In genomic region chr1:162200096-162200847, GRCh38 we compare ENCODE assay signal across 17 cellular contexts.
DNase-seq lines count a peak whose midpoint lies in the region; ATAC-seq, FAIRE-seq and TF ChIP-seq lines count a peak whose summit lies in the region.
"Had no signal": no experiment of that assay in that cellular context is flagged by ENCODE, and none has a peak within 500 bp of the region (broad histone marks: within the 10 kb centered on the region; RNA-seq: fewer than 3 reads in every experiment).

No MANE protein-coding gene starts in this region.

- H3K9me3 ChIP-seq in osteoblast (ENCODE audit: low read depth, low read length), result no peaks in the 10 kb centered on the region
- H3K9me3 ChIP-seq: SJSA1 had no signal

- TF ChIP-seq CTCF in fibroblast of villous mesenchyme (IDR thresholded peaks at IDR 0.05; ENCODE audit: insufficient read depth, low read depth, low read length) (no peak), osteoblast (IDR thresholded peaks at IDR 0.05; ENCODE audit: extremely low read depth, low read depth, low read length) (no peak)

- no peak for ATAC-seq in GM21786 (IDR thresholded peaks at IDR 0.05; ENCODE audit: unreplicated experiment)

- H3K27ac ChIP-seq in osteoblast (ENCODE audit: low read depth, low read length), result no peak overlapping the region
- H3K27ac ChIP-seq: PC-9, SJSA1 had no signal

- DNase-seq in M059J (ENCODE audit: low read depth), result peak; percentile 71
- peak; percentile 40 for DNase-seq in astrocyte of the hippocampus (ENCODE audit: low read depth, low spot score)
- DNase-seq in fibroblast of villous mesenchyme (ENCODE audit: low read depth), result peak; percentile 17
- peak; percentile 33 for DNase-seq in urothelium cell line (ENCODE audit: low spot score)
- DNase-seq in mesenteric fat pad (ENCODE audit: low spot score), result no peak
- no peak for DNase-seq in osteoblast (ENCODE audit: insufficient read length, low spot score, missing footprints)
- DNase-seq: ACHN, AML-193, H7, NCI-H1105 treated with DMSO at 0.1 percent for 48 hours, NCI-H187, NCI-H2171, NCI-H446 treated with DMSO at 0.1 percent for 48 hours, NCI-H748 treated with DMSO at 0.1 percent for 48 hours, PC-9 had no signal

- no peaks in the 10 kb centered on the region for H3K36me3 ChIP-seq in osteoblast (ENCODE audit: insufficient read depth, low read length)
- H3K36me3 ChIP-seq: SJSA1 had no signal

- no peaks in the 10 kb centered on the region for H3K79me2 ChIP-seq in osteoblast (ENCODE audit: insufficient read depth, low read length)

- H2AFZ ChIP-seq in osteoblast (ENCODE audit: low read length), result no peak overlapping the region
- H2AFZ ChIP-seq: PC-9 had no signal

- H3K4me3 ChIP-seq in fibroblast of villous mesenchyme (ENCODE audit: low read depth, low read length), result no peak overlapping the region
- no peak overlapping the region for H3K4me3 ChIP-seq in osteoblast (ENCODE audit: insufficient read depth, low read length)
- H3K4me3 ChIP-seq: PC-9, SJSA1 had no signal

- H3K4me1 ChIP-seq in osteoblast (ENCODE audit: insufficient read depth, low read length), result no peaks in the 10 kb centered on the region
- H3K4me1 ChIP-seq: SJSA1 had no signal

- no peak for FAIRE-seq in urothelium cell line (lab: Jason Lieb, UNC)

- no peaks in the 10 kb centered on the region for H4K20me1 ChIP-seq in osteoblast (ENCODE audit: insufficient read depth, low read length)

- H3K27me3 ChIP-seq in osteoblast (ENCODE audit: insufficient read depth, low read length), result peaks cover 6% of the 10 kb centered on the region

- H3K4me2 ChIP-seq in osteoblast (ENCODE audit: insufficient read depth, low read length), result no peak overlapping the region
- H3K4me2 ChIP-seq: PC-9 had no signal

Comparison
In these comparisons a context has a peak if more than half of its experiments do, and no peak if none do; other contexts are left out.
1. DNase-seq: peak in M059J (single experiment), astrocyte of the hippocampus (single experiment), fibroblast of villous mesenchyme (single experiment) and urothelium cell line (single experiment); none in mesenteric fat pad (single experiment) and osteoblast (single experiment).